1 cellular context compared by ENCODE assay signal in the genomic region with DNA sequence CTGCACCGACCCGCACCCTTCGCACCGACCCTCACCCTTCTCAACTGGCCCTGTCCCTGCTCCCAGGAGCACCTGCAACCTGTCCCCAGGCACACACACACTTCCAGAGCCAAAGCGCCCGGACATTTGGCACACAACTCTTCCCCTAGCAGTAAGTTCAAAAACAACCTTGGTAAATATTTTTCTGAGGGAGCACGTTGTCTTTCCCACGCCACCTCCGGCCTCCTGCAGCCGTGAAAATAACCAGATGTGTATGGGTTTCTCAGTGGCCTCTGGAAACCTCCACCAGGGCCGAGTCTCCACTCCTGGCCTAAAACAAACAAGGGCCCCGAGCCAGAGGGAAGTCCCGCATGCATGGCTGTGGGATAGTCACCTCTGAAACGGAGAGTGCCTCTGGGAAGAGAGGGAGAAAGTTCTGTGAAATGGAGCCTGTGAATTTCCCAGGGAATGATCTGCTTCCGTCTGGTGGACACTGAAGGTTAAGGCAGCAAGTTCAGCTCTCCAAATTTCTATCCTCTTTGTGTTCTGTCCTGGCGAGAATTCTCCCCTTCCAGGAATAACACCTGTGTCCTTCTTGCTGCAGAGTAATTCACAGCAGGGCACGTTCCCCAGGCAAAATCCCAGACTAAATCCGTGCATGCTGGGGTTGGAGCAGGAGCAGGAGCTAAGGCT.
TF ChIP-seq lines count a peak whose summit lies in the region.

No MANE protein-coding gene starts in this region.

TF ChIP-seq in IMR-90, 13 proteins besides CTCF, POLR2A, EP300 and RAD21:
- no peak for TF ChIP-seq CEBPB (IDR thresholded peaks at IDR 0.05; ENCODE audit: low read depth, low read length)
- TF ChIP-seq FOS (IDR thresholded peaks at IDR 0.05; ENCODE audit: low read depth, low read length), result no peak
- no peak for TF ChIP-seq BHLHE40 (IDR thresholded peaks at IDR 0.05; ENCODE audit: low read depth, low read length)
- no peak for TF ChIP-seq MAZ (IDR thresholded peaks at IDR 0.05; ENCODE audit: borderline replicate concordance, low read depth, low read length)
- no peak for TF ChIP-seq MAFK (IDR thresholded peaks at IDR 0.05; ENCODE audit: low read depth, low read length)
- no peak for TF ChIP-seq SMC3 (IDR thresholded peaks at IDR 0.05; ENCODE audit: low read depth, low read length)
- no peak for TF ChIP-seq CHD1 (IDR thresholded peaks at IDR 0.05; ENCODE audit: low read depth, low read length)
- no peak for TF ChIP-seq MXI1 (IDR thresholded peaks at IDR 0.05; ENCODE audit: borderline replicate concordance, low read depth, low read length)
- TF ChIP-seq NFE2L2 (IDR thresholded peaks at IDR 0.05; ENCODE audit: low read depth, low read length), result no peak
- TF ChIP-seq, protein P1, sequence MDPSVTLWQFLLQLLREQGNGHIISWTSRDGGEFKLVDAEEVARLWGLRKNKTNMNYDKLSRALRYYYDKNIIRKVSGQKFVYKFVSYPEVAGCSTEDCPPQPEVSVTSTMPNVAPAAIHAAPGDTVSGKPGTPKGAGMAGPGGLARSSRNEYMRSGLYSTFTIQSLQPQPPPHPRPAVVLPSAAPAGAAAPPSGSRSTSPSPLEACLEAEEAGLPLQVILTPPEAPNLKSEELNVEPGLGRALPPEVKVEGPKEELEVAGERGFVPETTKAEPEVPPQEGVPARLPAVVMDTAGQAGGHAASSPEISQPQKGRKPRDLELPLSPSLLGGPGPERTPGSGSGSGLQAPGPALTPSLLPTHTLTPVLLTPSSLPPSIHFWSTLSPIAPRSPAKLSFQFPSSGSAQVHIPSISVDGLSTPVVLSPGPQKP (IDR thresholded peaks at IDR 0.05; ENCODE audit: borderline replicate concordance, low read depth, low read length), result no peak
- TF ChIP-seq RFX5 (IDR thresholded peaks at IDR 0.05; ENCODE audit: low read depth, low read length), result no peak
- TF ChIP-seq RCOR1 (IDR thresholded peaks at IDR 0.05; ENCODE audit: insufficient replicate concordance, low read length), result no peak
- TF ChIP-seq, protein P2, sequence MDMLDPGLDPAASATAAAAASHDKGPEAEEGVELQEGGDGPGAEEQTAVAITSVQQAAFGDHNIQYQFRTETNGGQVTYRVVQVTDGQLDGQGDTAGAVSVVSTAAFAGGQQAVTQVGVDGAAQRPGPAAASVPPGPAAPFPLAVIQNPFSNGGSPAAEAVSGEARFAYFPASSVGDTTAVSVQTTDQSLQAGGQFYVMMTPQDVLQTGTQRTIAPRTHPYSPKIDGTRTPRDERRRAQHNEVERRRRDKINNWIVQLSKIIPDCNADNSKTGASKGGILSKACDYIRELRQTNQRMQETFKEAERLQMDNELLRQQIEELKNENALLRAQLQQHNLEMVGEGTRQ (IDR thresholded peaks at IDR 0.05; ENCODE audit: low read depth, low read length), result no peak
